16 cellular contexts compared by ENCODE assay signal in genomic region chr2:236969767-236970655, GRCh38.
A peak's percentile ranks its signal among the peaks of the same experiment; 100 is the strongest.
DNase-seq lines count a peak whose midpoint lies in the region; ATAC-seq, FAIRE-seq and TF ChIP-seq lines count a peak whose summit lies in the region.
"Had no signal": no experiment of that assay in that cellular context is flagged by ENCODE, and none has a peak within 500 bp of the region (broad histone marks: within the 10 kb centered on the region; RNA-seq: fewer than 3 reads in every experiment).

No MANE protein-coding gene starts in this region.

- H3K27ac ChIP-seq in small intestine (ENCODE audit: low read depth in 1 of 2, low read length in 1 of 2) (peak overlapping the region; percentile 41 to 95), WERI-Rb-1 (no peak overlapping the region)
- H3K27ac ChIP-seq: thoracic aorta had no signal

- POLR2A ChIA-PET in activated CD4-positive, alpha-beta T cell treated with anti-CD3 and anti-CD28 coated beads, Interleukin-2, amount 10 ng/mL, durations not matched to agents 7 days and 5 days (lab: Charles Lee): no interaction called here

- no peak for TF ChIP-seq CTCF in WERI-Rb-1 (IDR thresholded peaks at IDR 0.05; ENCODE audit: low read depth, low read length)

- 69 to 83% (median 70%) methylated on average over 17 of the region's 17 CpGs for WGBS in small intestine, 3 donors

- H3K27me3 ChIP-seq in small intestine (ENCODE audit: control insufficient read depth in 2 of 2, insufficient read depth in 2 of 2, low read length in 2 of 2) (no peaks in the 10 kb centered on the region), WERI-Rb-1 (ENCODE audit: insufficient read depth, low read depth, severe bottlenecking) (no peaks in the 10 kb centered on the region)

- H3K9me3 Mint-ChIP-seq in activated CD4-positive, alpha-beta T cell treated with anti-CD3 and anti-CD28 coated beads, Interleukin-2, amount 10 ng/mL, durations not matched to agents 7 days and 5 days: no peaks in the 10 kb centered on the region
- H3K9me3 Mint-ChIP-seq in activated naive CD8-positive, alpha-beta T cell treated with anti-CD3 and anti-CD28 coated beads, Interleukin-2, amount 50 U/mL, for 24 hours: no peaks in the 10 kb centered on the region

- CTCF ChIA-PET in activated CD4-positive, alpha-beta T cell treated with anti-CD3 and anti-CD28 coated beads, Interleukin-2, amount 10 ng/mL, durations not matched to agents 7 days and 5 days (lab: Charles Lee): no interaction called here

- peaks cover 6 to 25% of the 10 kb centered on the region in 2 donors for H3K4me1 ChIP-seq in small intestine (ENCODE audit: control insufficient read depth in 2 of 2, insufficient read depth in 1 of 2, low read depth in 1 of 2, low read length in 1 of 2)

- peaks cover 4% of the 10 kb centered on the region for H3K36me3 Mint-ChIP-seq in activated CD4-positive, alpha-beta T cell treated with anti-CD3 and anti-CD28 coated beads, Interleukin-2, amount 10 ng/mL, durations not matched to agents 7 days and 5 days (ENCODE audit: low read depth)
- H3K36me3 Mint-ChIP-seq in activated naive CD8-positive, alpha-beta T cell treated with anti-CD3 and anti-CD28 coated beads, Interleukin-2, amount 50 U/mL, for 24 hours (ENCODE audit: low read depth): no peaks in the 10 kb centered on the region

- peak overlapping the region; percentile 62 for H3K4me3 Mint-ChIP-seq in activated CD4-positive, alpha-beta T cell treated with anti-CD3 and anti-CD28 coated beads, Interleukin-2, amount 10 ng/mL, durations not matched to agents 7 days and 5 days
- peak overlapping the region; percentile 56 for H3K4me3 Mint-ChIP-seq in activated naive CD8-positive, alpha-beta T cell treated with anti-CD3 and anti-CD28 coated beads, Interleukin-2, amount 50 U/mL, for 24 hours

- no peaks in the 10 kb centered on the region for H3K9me3 ChIP-seq in small intestine (ENCODE audit: control insufficient read depth, low read depth)
- H3K9me3 ChIP-seq in WERI-Rb-1 (ENCODE audit: severe bottlenecking): no peaks in the 10 kb centered on the region
- H3K9me3 ChIP-seq: mucosa of descending colon, thoracic aorta had no signal

- peak; percentile 68 for DNase-seq in Jurkat, Clone E6-1 (ENCODE audit: low read depth, low spot score)
- DNase-seq in activated CD4-positive, alpha-beta T cell treated with anti-CD3 and anti-CD28 coated beads, Interleukin-2, amount 10 ng/mL, durations not matched to agents 7 days and 5 days: peak; percentile 43
- DNase-seq in activated naive CD8-positive, alpha-beta T cell treated with anti-CD3 and anti-CD28 coated beads, Interleukin-2, amount 50 U/mL, for 24 hours: peak; percentile 34
- DNase-seq in small intestine: peak; percentile 4
- no peak for DNase-seq in DMS153 treated with DMSO at 0.1 percent for 48 hours (lab: John Stamatoyannopoulos, UW; ENCODE audit: unreplicated experiment)
- no peak for DNase-seq in RPMI8226
- DNase-seq in WERI-Rb-1: no peak
- no peak for DNase-seq in GDM1 (lab: John Stamatoyannopoulos, UW)
- DNase-seq: H7, mucosa of descending colon, NCI-H1092 had no signal

- peak overlapping the region; percentile 40 for H3K4me3 ChIP-seq in Jurkat, Clone E6-1 (ENCODE audit: low read length)
- H3K4me3 ChIP-seq in small intestine (ENCODE audit: low read depth in 1 of 2, low read length in 2 of 2) (no peak overlapping the region), WERI-Rb-1 (ENCODE audit: low read depth, low read length) (no peak overlapping the region)
- H3K4me3 ChIP-seq: mucosa of descending colon, thoracic aorta had no signal

- H3K27me3 Mint-ChIP-seq in activated CD4-positive, alpha-beta T cell treated with anti-CD3 and anti-CD28 coated beads, Interleukin-2, amount 10 ng/mL, durations not matched to agents 7 days and 5 days: peaks cover 6% of the 10 kb centered on the region
- H3K27me3 Mint-ChIP-seq in activated naive CD8-positive, alpha-beta T cell treated with anti-CD3 and anti-CD28 coated beads, Interleukin-2, amount 50 U/mL, for 24 hours: no peaks in the 10 kb centered on the region

- peak; percentile 38 for ATAC-seq in activated naive CD8-positive, alpha-beta T cell treated with anti-CD3 and anti-CD28 coated beads, Interleukin-2, amount 50 U/mL, for 24 hours
- ATAC-seq: mucosa of descending colon, Panc1 had no signal

- H3K27ac Mint-ChIP-seq in activated CD4-positive, alpha-beta T cell treated with anti-CD3 and anti-CD28 coated beads, Interleukin-2, amount 10 ng/mL, durations not matched to agents 7 days and 5 days: peak overlapping the region; percentile 94
- peak overlapping the region; percentile 61 for H3K27ac Mint-ChIP-seq in activated naive CD8-positive, alpha-beta T cell treated with anti-CD3 and anti-CD28 coated beads, Interleukin-2, amount 50 U/mL, for 24 hours

- H3K36me3 ChIP-seq in small intestine (ENCODE audit: control insufficient read depth in 2 of 2, insufficient read depth in 2 of 2, low read length in 2 of 2) (no peaks in the 10 kb centered on the region), WERI-Rb-1 (no peaks in the 10 kb centered on the region)
- H3K36me3 ChIP-seq: thoracic aorta had no signal

- no peak for FAIRE-seq in small intestine (lab: Jason Lieb, UNC)
- FAIRE-seq: colon, HTR-8/SVneo, TTC549 had no signal

- peaks cover 38% of the 10 kb centered on the region for H3K4me1 Mint-ChIP-seq in activated CD4-positive, alpha-beta T cell treated with anti-CD3 and anti-CD28 coated beads, Interleukin-2, amount 10 ng/mL, durations not matched to agents 7 days and 5 days
- peaks cover 46% of the 10 kb centered on the region for H3K4me1 Mint-ChIP-seq in activated naive CD8-positive, alpha-beta T cell treated with anti-CD3 and anti-CD28 coated beads, Interleukin-2, amount 50 U/mL, for 24 hours

Comparison
In these comparisons a context has a peak if more than half of its experiments do, and no peak if none do; other contexts are left out.
1. DNase-seq: peak in Jurkat, Clone E6-1 (single experiment), activated CD4-positive, alpha-beta T cell treated with anti-CD3 and anti-CD28 coated beads, Interleukin-2, amount 10 ng/mL, durations not matched to agents 7 days and 5 days (single experiment), activated naive CD8-positive, alpha-beta T cell treated with anti-CD3 and anti-CD28 coated beads, Interleukin-2, amount 50 U/mL, for 24 hours (single experiment) and small intestine (single experiment); none in DMS153 treated with DMSO at 0.1 percent for 48 hours (single experiment), RPMI8226 (single experiment), WERI-Rb-1 (single experiment) and GDM1 (single experiment).